ENCODE assay signal across 8 cellular contexts in the genomic region with DNA sequence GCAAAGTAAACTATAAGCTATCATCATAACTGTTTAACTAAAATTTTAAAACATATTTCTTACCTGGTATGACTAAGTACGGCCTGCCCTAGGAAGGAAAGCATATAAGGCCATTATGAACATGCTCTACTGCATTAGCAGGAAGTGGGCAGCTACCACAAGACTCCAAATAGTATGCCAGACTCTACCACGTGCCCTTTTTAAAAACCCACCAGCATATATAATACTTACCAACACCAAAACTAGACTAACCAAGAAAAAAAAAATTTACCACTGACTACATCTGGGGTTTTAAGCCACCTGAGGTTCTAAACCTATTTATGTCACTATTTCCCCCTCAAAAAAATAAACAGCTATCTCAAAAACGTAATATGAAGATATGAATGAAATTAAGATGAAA. TPM values are rescaled to one million over a fixed set of nuclear protein-coding genes. Genes with fewer than 3 reads are reported as not detected.
DNase-seq lines count a peak whose midpoint lies in the region; ATAC-seq and TF ChIP-seq lines count a peak whose summit lies in the region.

No MANE protein-coding gene starts in this region.

- CTCF ChIA-PET in activated B cell treated with CpG ODN at 0.5 μM for 24 hours (lab: Charles Lee): no interaction called here

- peak overlapping the region; percentile 59 for H3K4me3 Mint-ChIP-seq in activated B cell treated with CpG ODN at 0.5 μM for 24 hours
- peak overlapping the region; percentile 57 for H3K4me3 Mint-ChIP-seq in natural killer cell treated with Interleukin-12 subunit alpha and Interleukin-12 subunit beta and Interleukin-15 and Interleukin-18, amount 100 ng/mL, for 72 hours

- H3K9me3 Mint-ChIP-seq in activated B cell treated with CpG ODN at 0.5 μM for 24 hours: no peaks in the 10 kb centered on the region
- no peaks in the 10 kb centered on the region for H3K9me3 Mint-ChIP-seq in natural killer cell treated with Interleukin-12 subunit alpha and Interleukin-12 subunit beta and Interleukin-15 and Interleukin-18, amount 100 ng/mL, for 72 hours

- DNase-seq in stimulated activated CD4-positive, alpha-beta T cell treated with anti-CD3 and anti-CD28 coated beads, Interleukin-1b, Interleukin-23, amount 100 ng/mL, for 48 hours: peak; percentile 48
- DNase-seq in stimulated activated CD4-positive, alpha-beta T cell treated with anti-CD3 and anti-CD28 coated beads, Interleukin-2, amount 100 ng/mL, for 48 hours: no peak
- no peak for DNase-seq in activated B cell treated with CpG ODN at 0.5 μM for 24 hours
- peak; percentile 66 for DNase-seq in natural killer cell treated with Interleukin-12 subunit alpha and Interleukin-12 subunit beta and Interleukin-15 and Interleukin-18, amount 100 ng/mL, for 72 hours (ENCODE audit: low spot score)
- no peak for DNase-seq in DMS 273 (lab: John Stamatoyannopoulos, UW; ENCODE audit: unreplicated experiment)
- DNase-seq in NCI-H524 (lab: John Stamatoyannopoulos, UW): no peak
- no peak for DNase-seq in HPDE6-E6E7 (ENCODE audit: extremely low spot score)

- H3K27ac Mint-ChIP-seq in activated B cell treated with CpG ODN at 0.5 μM for 24 hours: peak overlapping the region; percentile 13
- H3K27ac Mint-ChIP-seq in natural killer cell treated with Interleukin-12 subunit alpha and Interleukin-12 subunit beta and Interleukin-15 and Interleukin-18, amount 100 ng/mL, for 72 hours: peak overlapping the region; percentile 65

- H3K36me3 Mint-ChIP-seq in activated B cell treated with CpG ODN at 0.5 μM for 24 hours (ENCODE audit: low read depth): peaks cover 43% of the 10 kb centered on the region
- peaks cover 11% of the 10 kb centered on the region for H3K36me3 Mint-ChIP-seq in natural killer cell treated with Interleukin-12 subunit alpha and Interleukin-12 subunit beta and Interleukin-15 and Interleukin-18, amount 100 ng/mL, for 72 hours

- ATAC-seq in HG03135 (IDR thresholded peaks at IDR 0.05; ENCODE audit: unreplicated experiment) (peak; percentile 97), activated B cell treated with CpG ODN at 0.5 μM for 24 hours (ENCODE audit: low read depth) (peak; percentile 99)
- peak; percentile 85 to 96 for ATAC-seq in natural killer cell treated with Interleukin-12 subunit alpha and Interleukin-12 subunit beta and Interleukin-15 and Interleukin-18, amount 100 ng/mL, for 72 hours

- no peak for TF ChIP-seq CTCF in activated B cell treated with CpG ODN at 0.5 μM for 24 hours (IDR thresholded peaks at IDR 0.05)

- H3K4me1 Mint-ChIP-seq in activated B cell treated with CpG ODN at 0.5 μM for 24 hours: peaks cover 48% of the 10 kb centered on the region
- peaks cover 34 to 40% of the 10 kb centered on the region in 2 donors for H3K4me1 Mint-ChIP-seq in natural killer cell treated with Interleukin-12 subunit alpha and Interleukin-12 subunit beta and Interleukin-15 and Interleukin-18, amount 100 ng/mL, for 72 hours (ENCODE audit: low read depth in 2 of 2)

- intact Hi-C loops in activated B cell treated with CpG ODN at 0.5 μM for 24 hours (cut with micrococcal nuclease): loop anchor here (1.0 to 2.0 kb wide), 3 partner anchors 11 to 260 kb away; a partner anchor contains a TSS

- POLR2A ChIA-PET in activated B cell treated with CpG ODN at 0.5 μM for 24 hours (lab: Charles Lee): interaction anchor here (0.5 to 1.1 kb wide), 3 partner anchors 9 to 30 kb away, joined by 3 to 4 read pairs (median 3); no protein-coding TSS in a partner anchor

- no peaks in the 10 kb centered on the region for H3K27me3 Mint-ChIP-seq in activated B cell treated with CpG ODN at 0.5 μM for 24 hours
- no peaks in the 10 kb centered on the region for H3K27me3 Mint-ChIP-seq in natural killer cell treated with Interleukin-12 subunit alpha and Interleukin-12 subunit beta and Interleukin-15 and Interleukin-18, amount 100 ng/mL, for 72 hours

RNA-seq across cellular contexts. Expression of a gene that starts 30.1 kb away (rescaled TPM):
- total RNA-seq in activated B cell treated with CpG ODN at 0.5 μM for 24 hours: 80.7 and 85.1 TPM in 2 replicates
- 100 to 1,000 TPM in 1 of 2 donors, 10 to 100 TPM in 1; 70.8 to 108 TPM for total RNA-seq in natural killer cell treated with Interleukin-12 subunit alpha and Interleukin-12 subunit beta and Interleukin-15 and Interleukin-18, amount 100 ng/mL, for 72 hours

Comparison
In these comparisons a context has a peak if more than half of its experiments do, and no peak if none do; other contexts are left out.
1. DNase-seq: peak in stimulated activated CD4-positive, alpha-beta T cell treated with anti-CD3 and anti-CD28 coated beads, Interleukin-1b, Interleukin-23, amount 100 ng/mL, for 48 hours (single experiment) and natural killer cell treated with Interleukin-12 subunit alpha and Interleukin-12 subunit beta and Interleukin-15 and Interleukin-18, amount 100 ng/mL, for 72 hours (single experiment); none in stimulated activated CD4-positive, alpha-beta T cell treated with anti-CD3 and anti-CD28 coated beads, Interleukin-2, amount 100 ng/mL, for 48 hours (0 of 2), activated B cell treated with CpG ODN at 0.5 μM for 24 hours (single experiment), DMS 273 (single experiment), NCI-H524 (0 of 2) and HPDE6-E6E7 (single experiment).
2. Peak in every context shown above with its lines, with median percentiles within 50 percentile points of each other: ATAC-seq.